ENCODE assay signal across 1 cellular context in genomic region chr12:95088339-95088738, GRCh38.
TF ChIP-seq lines count a peak whose summit lies in the region.

No MANE protein-coding gene starts in this region.

TF ChIP-seq in SK-N-SH treated with all-trans-retinoic acid at 6 μM for 48 hours, 23 proteins besides CTCF, POLR2A, EP300 and RAD21 (continued from another document):
- TF ChIP-seq, protein P1, sequence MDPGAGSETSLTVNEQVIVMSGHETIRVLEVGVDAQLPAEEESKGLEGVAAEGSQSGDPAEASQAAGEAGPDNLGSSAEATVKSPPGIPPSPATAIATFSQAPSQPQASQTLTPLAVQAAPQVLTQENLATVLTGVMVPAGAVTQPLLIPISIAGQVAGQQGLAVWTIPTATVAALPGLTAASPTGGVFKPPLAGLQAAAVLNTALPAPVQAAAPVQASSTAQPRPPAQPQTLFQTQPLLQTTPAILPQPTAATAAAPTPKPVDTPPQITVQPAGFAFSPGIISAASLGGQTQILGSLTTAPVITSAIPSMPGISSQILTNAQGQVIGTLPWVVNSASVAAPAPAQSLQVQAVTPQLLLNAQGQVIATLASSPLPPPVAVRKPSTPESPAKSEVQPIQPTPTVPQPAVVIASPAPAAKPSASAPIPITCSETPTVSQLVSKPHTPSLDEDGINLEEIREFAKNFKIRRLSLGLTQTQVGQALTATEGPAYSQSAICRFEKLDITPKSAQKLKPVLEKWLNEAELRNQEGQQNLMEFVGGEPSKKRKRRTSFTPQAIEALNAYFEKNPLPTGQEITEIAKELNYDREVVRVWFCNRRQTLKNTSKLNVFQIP (CRISPR knock-in tag; IDR thresholded peaks at IDR 0.05; ENCODE audit: borderline replicate concordance, low read depth) = no peak
- no peak for TF ChIP-seq GLIS3 (CRISPR knock-in tag; IDR thresholded peaks at IDR 0.05)
TF ChIP-seq in SK-N-SH treated with all-trans-retinoic acid at 6 μM for 48 hours: peak in this region for 0.
